8 cellular contexts compared by ENCODE assay signal in the genomic region with DNA sequence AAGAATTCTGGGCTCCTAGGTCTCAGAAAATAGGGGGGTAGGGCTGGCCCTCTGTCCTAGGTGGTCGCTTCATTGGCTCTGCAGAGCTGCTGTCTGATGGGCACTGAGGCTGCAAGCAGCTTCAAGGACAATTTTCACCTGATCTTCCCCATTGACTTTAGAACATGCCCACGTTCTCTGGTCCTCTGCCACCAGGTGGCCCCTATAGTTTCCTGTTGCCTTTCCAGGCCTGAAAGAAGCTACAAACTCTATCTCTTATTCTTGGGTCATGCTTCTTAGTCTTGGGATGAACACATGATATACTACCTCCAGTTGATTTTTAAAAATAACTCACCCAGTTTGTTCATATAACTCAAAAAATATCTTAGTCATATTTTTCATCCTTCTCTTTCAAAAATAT. TPM values are rescaled to one million over a fixed set of nuclear protein-coding genes. Genes with fewer than 3 reads are reported as not detected.
DNase-seq lines count a peak whose midpoint lies in the region; ATAC-seq and TF ChIP-seq lines count a peak whose summit lies in the region.

No MANE protein-coding gene starts in this region.

- CTCF ChIA-PET in CD4-positive, alpha-beta T cell (lab: Charles Lee) = interaction anchor here (0.5 to 0.6 kb wide), 2 partner anchors 67 to 361 kb away, joined by 3 to 5 read pairs; no protein-coding TSS in a partner anchor

- H3K27me3 Mint-ChIP-seq in CD4-positive, alpha-beta T cell = peaks cover 5% of the 10 kb centered on the region
- peaks cover 7% of the 10 kb centered on the region for H3K27me3 Mint-ChIP-seq in memory B cell

- peak; percentile 51 for TF ChIP-seq CTCF in CD4-positive, alpha-beta T cell (IDR thresholded peaks at IDR 0.05)

- peaks cover 5% of the 10 kb centered on the region for H3K4me1 Mint-ChIP-seq in CD4-positive, alpha-beta T cell (ENCODE audit: low read depth)
- H3K4me1 Mint-ChIP-seq in memory B cell = peaks cover 2% of the 10 kb centered on the region

- H3K4me1 ChIP-seq in GM23248 (ENCODE audit: insufficient read depth) = no peaks in the 10 kb centered on the region

- 16 to 22% methylated on average over 2 of the region's 2 CpGs for WGBS in GM23248 (ENCODE audit: low coverage in 1 of 2, low lambda C conversion rate in 2 of 2, missing lambda C conversion rate in 2 of 2), 2 experiments

- H3K4me3 Mint-ChIP-seq in CD4-positive, alpha-beta T cell = no peak overlapping the region
- no peak overlapping the region for H3K4me3 Mint-ChIP-seq in memory B cell

- peak; percentile 41 for ATAC-seq in CD4-positive, alpha-beta T cell (ENCODE audit: poor library complexity)
- ATAC-seq in memory B cell (ENCODE audit: low read depth) (peak; percentile 67), GM21390 (IDR thresholded peaks at IDR 0.05; ENCODE audit: unreplicated experiment) (no peak), GM21526 (IDR thresholded peaks at IDR 0.05; ENCODE audit: low FRiP score, unreplicated experiment) (no peak)

- H3F3A ChIP-seq in GM23248 (ENCODE audit: insufficient read depth) = no peaks in the 10 kb centered on the region

- no peaks in the 10 kb centered on the region for H3K79me2 ChIP-seq in GM23248 (ENCODE audit: insufficient read depth)

- H3K9me3 ChIP-seq in CD4-positive, alpha-beta T cell (ENCODE audit: control insufficient read depth, low read length) = no peaks in the 10 kb centered on the region
- H3K9me3 ChIP-seq in GM23248 (ENCODE audit: low read depth) = no peaks in the 10 kb centered on the region

- H3K9me3 Mint-ChIP-seq in CD4-positive, alpha-beta T cell = no peaks in the 10 kb centered on the region
- no peaks in the 10 kb centered on the region for H3K9me3 Mint-ChIP-seq in memory B cell

- in situ Hi-C loops in GM23248 (cut with MboI) = no loop called here

- no peaks in the 10 kb centered on the region for H4K20me1 ChIP-seq in GM23248 (ENCODE audit: insufficient read depth)

- no peaks in the 10 kb centered on the region for H3K36me3 Mint-ChIP-seq in CD4-positive, alpha-beta T cell (ENCODE audit: low read depth)
- H3K36me3 Mint-ChIP-seq in memory B cell = no peaks in the 10 kb centered on the region

- peaks cover 8% of the 10 kb centered on the region for H3K27me3 ChIP-seq in CD4-positive, alpha-beta T cell (ENCODE audit: control insufficient read depth, insufficient read depth, low read length)
- H3K27me3 ChIP-seq in GM23248 (replicated peaks; ENCODE audit: insufficient read depth) = 0 out of 2 replicates have a peak, but pooled peaks cover 1% of the 10 kb centered on the region

- H3K4me2 ChIP-seq in GM23248 (ENCODE audit: unreplicated experiment) = no peak overlapping the region

- no peaks in the 10 kb centered on the region for H3K36me3 ChIP-seq in GM23248 (ENCODE audit: low read depth)

- no peak overlapping the region for H3K4me3 ChIP-seq in GM23248

- POLR2A ChIA-PET in CD4-positive, alpha-beta T cell (lab: Charles Lee) = no interaction called here

- DNase-seq in CD4-positive, alpha-beta T cell = peak; percentile 5 to 42 (median 13)
- DNase-seq in GM23248 (peak; percentile 10), OCI-M1 (lab: John Stamatoyannopoulos, UW) (peak; percentile 64), astrocyte of the hippocampus (ENCODE audit: low read depth, low spot score) (peak; percentile 15), memory B cell (ENCODE audit: low spot score in 2 of 2) (peak; percentile 11 to 18), posterior vena cava (ENCODE audit: low spot score) (no peak)

- H3K9me2 ChIP-seq in GM23248 (ENCODE audit: insufficient read depth) = no peaks in the 10 kb centered on the region

- no peak overlapping the region for H3K9ac ChIP-seq in GM23248

- intact Hi-C loops in CD4-positive, alpha-beta T cell (cut with DNase I, micrococcal nuclease) = loop anchor here (5.0 to 10.0 kb wide), 2 partner anchors 326 to 329 kb away; no protein-coding TSS in a partner anchor
- intact Hi-C loops in posterior vena cava (cut with DNase I) = no loop called here

- no peak overlapping the region for H2AFZ ChIP-seq in GM23248

- H3K27ac ChIP-seq in CD4-positive, alpha-beta T cell (ENCODE audit: low read depth, low read length) = no peak overlapping the region
- no peak overlapping the region for H3K27ac ChIP-seq in GM23248

- no peak overlapping the region for H3K27ac Mint-ChIP-seq in CD4-positive, alpha-beta T cell
- H3K27ac Mint-ChIP-seq in memory B cell = no peak overlapping the region

RNA-seq across cellular contexts. Expression of a gene that starts 26.3 kb away (rescaled TPM):
- total RNA-seq in CD4-positive, alpha-beta T cell = not detected
- total RNA-seq in GM23248 (2014; rRNA removed; shearing (Covaris generic)) = not detected in 2 replicates
- polyA plus RNA-seq in GM23248 (2016; fragmentation: Nextera tagmentation; extraction: Ambion mirVana) = not detected in 2 replicates
- not detected for total RNA-seq in posterior vena cava

Comparison
In these comparisons a context has a peak if more than half of its experiments do, and no peak if none do; other contexts are left out.
1. ATAC-seq: peak in CD4-positive, alpha-beta T cell (single experiment) and memory B cell (single experiment); none in GM21390 (single experiment) and GM21526 (single experiment).
2. intact Hi-C loops: an anchor here in CD4-positive, alpha-beta T cell (5.0 to 10.0 kb wide); none called in posterior vena cava.